ENCODE assay signal across 8 cellular contexts in the genomic region with DNA sequence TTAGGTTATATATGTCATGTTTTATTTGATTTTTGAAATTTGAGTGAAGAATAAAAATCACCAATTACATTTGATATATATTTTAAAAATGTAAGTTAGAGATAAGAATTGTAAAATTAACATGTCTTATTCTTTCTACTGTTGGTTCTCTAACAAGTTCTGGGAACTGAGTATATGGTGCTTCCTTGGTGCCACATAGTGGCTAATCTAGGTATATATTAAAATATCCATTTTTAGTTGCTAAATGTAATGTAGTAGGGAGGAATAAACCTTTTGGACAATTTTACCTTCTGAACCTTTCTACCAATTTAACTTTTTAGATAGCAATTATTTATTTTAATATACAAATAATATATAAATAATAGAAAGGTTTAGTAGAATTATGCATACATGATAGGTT. TPM values are rescaled to one million over a fixed set of nuclear protein-coding genes. Genes with fewer than 3 reads are reported as not detected.
A peak's percentile ranks its signal among the peaks of the same experiment; 100 is the strongest.
DNase-seq lines count a peak whose midpoint lies in the region; ATAC-seq and TF ChIP-seq lines count a peak whose summit lies in the region.

No MANE protein-coding gene starts in this region.

- peak; percentile 90 for ATAC-seq in GM19438 (IDR thresholded peaks at IDR 0.05; ENCODE audit: low read depth, unreplicated experiment)
- ATAC-seq in HG03565 (IDR thresholded peaks at IDR 0.05; ENCODE audit: unreplicated experiment) = peak; percentile 91
- ATAC-seq in thoracic aorta (ENCODE audit: insufficient number of reproducible peaks, low FRiP score, low read depth) = peak; percentile 54

- H3K27me3 ChIP-seq in thoracic aorta (replicated peaks; ENCODE audit: insufficient read depth) = no peaks in the 10 kb centered on the region

- H3K4me3 ChIP-seq in foreskin fibroblast (ENCODE audit: low read depth in 1 of 2, low read length in 2 of 2) = no peak overlapping the region
- H3K4me3 ChIP-seq in thoracic aorta = no peak overlapping the region

- in situ Hi-C loops in Caki2 (cut with HindIII; ENCODE audit: low pct_unique_long_range_greater_than_20kb, low sequenced_read_pairs) = no loop called here

- H3K4me1 ChIP-seq in thoracic aorta (ENCODE audit: control insufficient read depth in 1 of 2, low read depth in 2 of 2) = peaks cover under 1 to 18% of the 10 kb centered on the region in 2 donors

- no peak overlapping the region for H3K27ac ChIP-seq in thoracic aorta

- H3K9me3 ChIP-seq in thoracic aorta = no peaks in the 10 kb centered on the region

- DNase-seq in Caki2 (ENCODE audit: low read depth) (peak; percentile 18), RPMI7951 (ENCODE audit: low read depth) (peak; percentile 48), foreskin fibroblast (peak in 1 of 2 donors; percentile 64), thoracic aorta (ENCODE audit: low spot score) (no peak)
- DNase-seq in stimulated activated CD8-positive, alpha-beta memory T cell treated with anti-CD3 and anti-CD28 coated beads, Interleukin-4, amount 100 ng/mL, for 48 hours = no peak
- no peak for DNase-seq in activated CD8-positive, alpha-beta memory T cell treated with anti-CD3 and anti-CD28 coated beads, Interleukin-2, amount 50 U/mL, for 4 hours

- no peaks in the 10 kb centered on the region for H3K36me3 ChIP-seq in thoracic aorta

- TF ChIP-seq CTCF in foreskin fibroblast (IDR thresholded peaks at IDR 0.05; ENCODE audit: low read depth, low read length) = peak; percentile 26
- peak; percentile 50 for TF ChIP-seq CTCF in thoracic aorta (IDR thresholded peaks at IDR 0.05)

RNA-seq across cellular contexts. Expression of gene CFAP69, which starts 17.5 kb away (rescaled TPM):
- 0.14 and 0.68 TPM in 2 replicates for total RNA-seq in Caki2 (2014; rRNA removed; shearing (Covaris generic); ENCODE audit: low replicate concordance)
- 2.1 and 4.2 TPM in 2 replicates for total RNA-seq in RPMI7951 (2014; rRNA removed; shearing (Covaris generic))
- total RNA-seq in thoracic aorta = 10 to 100 TPM in 1 of 2 donors, 1 to 10 TPM in 1; 3.8 to 14.0 TPM

RNA-seq across cellular contexts. Expression of gene STEAP2, which starts 50.9 kb away (rescaled TPM):
- total RNA-seq in Caki2 (2014; rRNA removed; shearing (Covaris generic); ENCODE audit: low replicate concordance) = 2.3 and 7.8 TPM in 2 replicates
- total RNA-seq in RPMI7951 (2014; rRNA removed; shearing (Covaris generic)) = 4.5 and 5.8 TPM in 2 replicates
- 10 to 100 TPM; 27.7 to 31.0 TPM for total RNA-seq in thoracic aorta

RNA-seq across cellular contexts. Expression of gene FAM237B, which starts 58.7 kb away (rescaled TPM):
- total RNA-seq in Caki2 (2014; rRNA removed; shearing (Covaris generic); ENCODE audit: low replicate concordance) = not detected in 2 replicates
- total RNA-seq in RPMI7951 (2014; rRNA removed; shearing (Covaris generic)) = not detected in 2 replicates
- not detected for total RNA-seq in thoracic aorta

Comparison
In these comparisons a context has a peak if more than half of its experiments do, and no peak if none do; other contexts are left out.
1. DNase-seq: peak in Caki2 (single experiment) and RPMI7951 (single experiment); none in thoracic aorta (single experiment), stimulated activated CD8-positive, alpha-beta memory T cell treated with anti-CD3 and anti-CD28 coated beads, Interleukin-4, amount 100 ng/mL, for 48 hours (single experiment) and activated CD8-positive, alpha-beta memory T cell treated with anti-CD3 and anti-CD28 coated beads, Interleukin-2, amount 50 U/mL, for 4 hours (single experiment).
2. Peak in every context shown above with its lines, with median percentiles within 50 percentile points of each other: ATAC-seq.